In genomic region chr11:110092577-110093406, GRCh38 we compare ENCODE assay signal across 8 cellular contexts. TPM values are rescaled to one million over a fixed set of nuclear protein-coding genes. Genes with fewer than 3 reads are reported as not detected.
DNase-seq lines count a peak whose midpoint lies in the region; ATAC-seq, FAIRE-seq and TF ChIP-seq lines count a peak whose summit lies in the region.

Gene ZC3H12C (plus strand): TSS chr11:110093392. CDS start chr11:110093412, 20 bp downstream.

- H2AK5ac ChIP-seq in mesendoderm (ENCODE audit: low read length): no peak within 1 kb of the TSS

- no peak for TF ChIP-seq EP300 in stomach (IDR thresholded peaks at IDR 0.05)

- H3K4ac ChIP-seq in mesendoderm (ENCODE audit: low read depth, low read length): peak within 1 kb of the TSS; percentile 89

- no peak within 1 kb of the TSS for H2BK120ac ChIP-seq in mesendoderm (ENCODE audit: low read depth, low read length)

- H3K4me2 ChIP-seq in endothelial cell of umbilical vein (ENCODE audit: insufficient read depth, low read length) (peak within 1 kb of the TSS; percentile 93), mesendoderm (ENCODE audit: low read length) (peak within 1 kb of the TSS; percentile 64)

- H3K36me3 ChIP-seq in endothelial cell of umbilical vein (ENCODE audit: control insufficient read depth in 2 of 2, extremely low read depth in 1 of 2, insufficient read depth in 2 of 2, low read length in 2 of 2) (no peaks in the 10 kb centered on the region), mesendoderm (ENCODE audit: control insufficient read depth, insufficient read depth, low read length) (no peaks in the 10 kb centered on the region), stomach (no peaks in the 10 kb centered on the region)

- H3K4me3 Mint-ChIP-seq in activated CD4-positive, alpha-beta T cell treated with anti-CD3 and anti-CD28 coated beads, Interleukin-2, amount 10 ng/mL, durations not matched to agents 24 days and 14 days: peak within 1 kb of the TSS; percentile 88

- peak within 1 kb of the TSS; percentile 89 for H3K9ac ChIP-seq in endothelial cell of umbilical vein (replicated peaks; ENCODE audit: extremely low read depth, insufficient read depth, low read length)
- peak within 1 kb of the TSS; percentile 78 for H3K9ac ChIP-seq in mesendoderm (ENCODE audit: low read length)

- no peaks in the 10 kb centered on the region for H3K79me1 ChIP-seq in mesendoderm (ENCODE audit: low read length)

- H3K23ac ChIP-seq in mesendoderm (ENCODE audit: low read length): peak within 1 kb of the TSS; percentile 16

- H3K27ac ChIP-seq in endothelial cell of umbilical vein (ENCODE audit: insufficient read depth, low read depth, low read length): peak within 1 kb of the TSS; percentile 81
- H3K27ac ChIP-seq in mesendoderm (ENCODE audit: low read depth, low read length): peak within 1 kb of the TSS; percentile 70
- H3K27ac ChIP-seq in stomach: peak within 1 kb of the TSS; percentile 89 to 98 (median 95)

- WGBS in mesendoderm (ENCODE audit: extremely low coverage, insufficient coverage, low lambda C conversion rate): no CpG with 5 or more reads among the region's 106 CpGs
- WGBS in stomach, 5 donors: 0 to 1% (median 1%) methylated on average over 40 to 106 of the region's 106 CpGs

- no peak within 1 kb of the TSS for H2BK15ac ChIP-seq in mesendoderm (replicated peaks; ENCODE audit: low read depth)

- CTCF ChIA-PET in endothelial cell of umbilical vein (lab: Charles Lee): interaction anchor here (0.6 to 4.3 kb wide), 24 partner anchors 10 to 340 kb away, joined by 3 to 29 read pairs (median 4); no protein-coding TSS in a partner anchor

- dilution Hi-C loops in endothelial cell of umbilical vein (cut with MboI; ENCODE audit: extremely low pct_ligation_motif_present, low sequenced_read_pairs): no loop called here

- H3K79me2 ChIP-seq in endothelial cell of umbilical vein (ENCODE audit: control insufficient read depth, insufficient read depth, low read length) (peaks cover 40% of the 10 kb centered on the region), mesendoderm (ENCODE audit: control insufficient read depth, insufficient read depth, low read length) (peaks cover 5% of the 10 kb centered on the region)

- H3K27ac Mint-ChIP-seq in activated CD4-positive, alpha-beta T cell treated with anti-CD3 and anti-CD28 coated beads, Interleukin-2, amount 10 ng/mL, durations not matched to agents 24 days and 14 days: peak within 1 kb of the TSS; percentile 95

- peaks cover 18% of the 10 kb centered on the region for H3K4me1 Mint-ChIP-seq in activated CD4-positive, alpha-beta T cell treated with anti-CD3 and anti-CD28 coated beads, Interleukin-2, amount 10 ng/mL, durations not matched to agents 24 days and 14 days

- DNase-seq in CD1c-positive myeloid dendritic cell (ENCODE audit: extremely low spot score) (peak; percentile 91), NCI-H2196 (lab: John Stamatoyannopoulos, UW; ENCODE audit: unreplicated experiment) (peak; percentile 84), endothelial cell of umbilical vein (ENCODE audit: low read depth, low spot score) (peak; percentile 89), mesendoderm (peak; percentile 95), stomach (peak; percentile 87)
- DNase-seq in activated CD4-positive, alpha-beta T cell treated with anti-CD3 and anti-CD28 coated beads, Interleukin-2, amount 10 ng/mL, durations not matched to agents 24 days and 14 days: peak; percentile 86

- peaks cover 52% of the 10 kb centered on the region for H3K27me3 Mint-ChIP-seq in activated CD4-positive, alpha-beta T cell treated with anti-CD3 and anti-CD28 coated beads, Interleukin-2, amount 10 ng/mL, durations not matched to agents 24 days and 14 days

- peak; percentile 32 for TF ChIP-seq POLR2A in endothelial cell of umbilical vein (IDR thresholded peaks at IDR 0.05; ENCODE audit: low read depth, low read length)
- peak in 1 of 4 donors; percentile 23 for TF ChIP-seq POLR2A in stomach (IDR thresholded peaks at IDR 0.05)

- ATAC-seq in GM19023 (IDR thresholded peaks at IDR 0.05; ENCODE audit: unreplicated experiment) (peak; percentile 78), HG03103 (IDR thresholded peaks at IDR 0.05; ENCODE audit: low read depth, unreplicated experiment) (peak; percentile 53)

- H3K36me3 Mint-ChIP-seq in activated CD4-positive, alpha-beta T cell treated with anti-CD3 and anti-CD28 coated beads, Interleukin-2, amount 10 ng/mL, durations not matched to agents 24 days and 14 days (ENCODE audit: low read depth): peaks cover 13% of the 10 kb centered on the region

- intact Hi-C loops in activated CD4-positive, alpha-beta T cell treated with anti-CD3 and anti-CD28 coated beads, Interleukin-2, amount 10 ng/mL, durations not matched to agents 24 days and 14 days (cut with micrococcal nuclease): loop anchor here (1.0 to 10.0 kb wide), 8 partner anchors 11 to 620 kb away; partner anchors contain the start of gene ARHGAP20
- intact Hi-C loops in endothelial cell of umbilical vein (cut with micrococcal nuclease) (loop anchor here (1.0 to 10.0 kb wide), 8 partner anchors 23 to 340 kb away; no protein-coding TSS in a partner anchor), stomach (cut with DNase I; ENCODE audit: low total_unique reads) (no loop called here)

- H3K9me3 Mint-ChIP-seq in activated CD4-positive, alpha-beta T cell treated with anti-CD3 and anti-CD28 coated beads, Interleukin-2, amount 10 ng/mL, durations not matched to agents 24 days and 14 days: no peaks in the 10 kb centered on the region

- H3K27me3 ChIP-seq in endothelial cell of umbilical vein (ENCODE audit: control insufficient read depth in 2 of 2, insufficient read depth in 2 of 2, low read length in 2 of 2): peaks cover 2 to 3% of the 10 kb centered on the region in 2 experiments
- no peaks in the 10 kb centered on the region for H3K27me3 ChIP-seq in mesendoderm (ENCODE audit: insufficient read depth, low read length, poor library complexity)
- no peaks in the 10 kb centered on the region for H3K27me3 ChIP-seq in stomach

- peak within 1 kb of the TSS; percentile 65 for H2AFZ ChIP-seq in endothelial cell of umbilical vein (ENCODE audit: low read depth, low read length)

- H3K56ac ChIP-seq in mesendoderm (ENCODE audit: low read length): peak within 1 kb of the TSS; percentile 89

- peak within 1 kb of the TSS; percentile 58 to 92 (median 88) for H3K4me3 ChIP-seq in endothelial cell of umbilical vein (replicated peaks in 1 of 3; ENCODE audit: insufficient read depth in 1 of 3, low read depth in 1 of 3, low read length in 3 of 3)
- H3K4me3 ChIP-seq in mesendoderm (ENCODE audit: low read length): peak within 1 kb of the TSS; percentile 57
- peak within 1 kb of the TSS; percentile 66 to 77 (median 71) for H3K4me3 ChIP-seq in stomach

- peaks cover 10% of the 10 kb centered on the region for H4K20me1 ChIP-seq in endothelial cell of umbilical vein (replicated peaks; ENCODE audit: control insufficient read depth, extremely low read depth, insufficient read depth, low read length)

- H4K8ac ChIP-seq in mesendoderm (ENCODE audit: low read depth, low read length): no peak within 1 kb of the TSS

- FAIRE-seq in endothelial cell of umbilical vein (lab: Jason Lieb, UNC): peak; percentile 87

- no TSS peak for BruUV-seq in endothelial cell of umbilical vein (replicated peaks; lab: Mats Ljungman, UMichigan)

- TF ChIP-seq CTCF in endothelial cell of umbilical vein (IDR thresholded peaks at IDR 0.05; ENCODE audit: extremely low read depth in 1 of 2, insufficient read depth in 1 of 2, low read depth in 1 of 2, low read length in 2 of 2): peak; percentile 54 to 60
- peak in 3 of 7 experiments; percentile 32 to 56 (median 33) for TF ChIP-seq CTCF in stomach (IDR thresholded peaks at IDR 0.05)

- no peaks in the 10 kb centered on the region for H3K9me1 ChIP-seq in endothelial cell of umbilical vein (replicated peaks; ENCODE audit: control insufficient read depth, extremely low read depth, insufficient read depth, low read length)

- POLR2A ChIA-PET in endothelial cell of umbilical vein (lab: Charles Lee): interaction anchor here (1.4 kb wide), 2 partner anchors 23 to 121 kb away, joined by 3 to 6 read pairs; no protein-coding TSS in a partner anchor

- H3K9me3 ChIP-seq in endothelial cell of umbilical vein (replicated peaks; ENCODE audit: control insufficient read depth, insufficient read depth, low read length) (no peaks in the 10 kb centered on the region), stomach (no peaks in the 10 kb centered on the region)

- H3K4me1 ChIP-seq in endothelial cell of umbilical vein (ENCODE audit: control insufficient read depth, extremely low read depth, insufficient read depth, low read length): peaks cover 22% of the 10 kb centered on the region
- no peaks in the 10 kb centered on the region for H3K4me1 ChIP-seq in mesendoderm (ENCODE audit: control insufficient read depth, low read depth, low read length)
- H3K4me1 ChIP-seq in stomach: peaks cover 0 to 47% (median 28%) of the 10 kb centered on the region in 4 donors

- peak within 1 kb of the TSS; percentile 47 for H3K18ac ChIP-seq in mesendoderm (ENCODE audit: low read length)

- H2BK5ac ChIP-seq in mesendoderm (ENCODE audit: low read length): no peak within 1 kb of the TSS

- H4K5ac ChIP-seq in mesendoderm (ENCODE audit: low read length): no peak within 1 kb of the TSS

TF ChIP-seq in endothelial cell of umbilical vein, 7 proteins besides CTCF, POLR2A, EP300 and RAD21:
- TF ChIP-seq POLR2AphosphoS5 (IDR thresholded peaks at IDR 0.05; ENCODE audit: insufficient read depth, low read depth, low read length): peak; percentile 33
- TF ChIP-seq MAX (IDR thresholded peaks at IDR 0.05; ENCODE audit: insufficient read depth, insufficient read length): peak; percentile 32
- no peak for TF ChIP-seq FOS (IDR thresholded peaks at IDR 0.05; ENCODE audit: borderline replicate concordance, insufficient read depth, low read length)
TF ChIP-seq in endothelial cell of umbilical vein: peak in this region for 2.

RNA-seq across cellular contexts. Expression of gene ZC3H12C, which starts in this region (rescaled TPM):
- total RNA-seq in activated CD4-positive, alpha-beta T cell treated with anti-CD3 and anti-CD28 coated beads, Interleukin-2, amount 10 ng/mL, durations not matched to agents 24 days and 14 days: 6.7 and 7.5 TPM in 2 replicates
- total RNA-seq in endothelial cell of umbilical vein (14.5 and 14.7 TPM in 2 replicates), stomach (10 to 100 TPM in 4 of 5 donors, 1 to 10 TPM in 1; 3.5 to 23.2 (median 14.5) TPM)
- polyA plus RNA-seq in endothelial cell of umbilical vein (5.2 and 5.5 TPM in 2 replicates), stomach (1 to 10 TPM; 1.3 to 1.7 (median 1.5) TPM)
- polyA plus RNA-seq in endothelial cell of umbilical vein (2011; cell fraction: cytosol; rRNA removed): 4.9 and 5.3 TPM in 2 replicates
- polyA plus RNA-seq in endothelial cell of umbilical vein (2011; cell fraction: nucleus; rRNA removed): 16.2 and 16.9 TPM in 2 replicates
- polyA plus RNA-seq in endothelial cell of umbilical vein (2012): 7.1 and 7.5 TPM in 2 replicates
- 15.4 and 18.4 TPM in 2 replicates for polyA minus RNA-seq in endothelial cell of umbilical vein
- polyA minus RNA-seq in endothelial cell of umbilical vein (2011; cell fraction: cytosol; rRNA and poly(A)+ RNA removed): 9.8 TPM
- 21.8 and 26.7 TPM in 2 replicates for polyA minus RNA-seq in endothelial cell of umbilical vein (2011; cell fraction: nucleus; rRNA and poly(A)+ RNA removed)
- 0.84 TPM for polyA plus RNA-seq in mesendoderm (2013, experiment 1 of 2)
- 0.83 TPM for polyA plus RNA-seq in mesendoderm (2013, experiment 2 of 2)

Comparison
In these comparisons a context has a peak if more than half of its experiments do, and no peak if none do; other contexts are left out.
1. Peak in every context shown above with its lines: DNase-seq, ATAC-seq, H3K4me3 ChIP-seq and H3K27ac ChIP-seq.